In the genomic region with DNA sequence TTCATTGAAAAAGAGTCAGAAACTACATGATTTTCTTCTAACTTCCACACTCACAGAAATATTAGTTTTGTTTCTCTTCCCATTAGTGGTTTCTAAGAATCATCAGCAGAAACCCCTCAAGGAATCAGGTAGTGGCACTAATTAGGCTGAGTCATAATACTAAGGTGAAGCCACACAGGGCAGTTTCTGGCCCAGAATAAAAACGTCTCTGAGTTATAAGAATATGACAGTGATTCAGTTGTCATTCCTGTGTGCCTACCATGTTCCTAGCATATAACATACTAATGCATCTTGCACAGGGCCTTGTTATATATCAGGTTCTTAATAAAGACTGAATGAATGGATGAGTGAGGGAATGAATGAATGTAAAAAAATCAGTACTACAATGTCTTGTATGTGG, we compare ENCODE assay signal across 13 cellular contexts.
DNase-seq lines count a peak whose midpoint lies in the region; ATAC-seq and TF ChIP-seq lines count a peak whose summit lies in the region.
"Had no signal": no experiment of that assay in that cellular context is flagged by ENCODE, and none has a peak within 500 bp of the region (broad histone marks: within the 10 kb centered on the region; RNA-seq: fewer than 3 reads in every experiment).

No MANE protein-coding gene starts in this region.

- intact Hi-C loops in natural killer cell (cut with micrococcal nuclease): no loop called here

- TF ChIP-seq CTCF in GM12864 (IDR thresholded peaks at IDR 0.05; ENCODE audit: low read depth, low read length, missing control alignments) (no peak), natural killer cell (IDR thresholded peaks at IDR 0.05) (no peak)

- H3K4me3 ChIP-seq in GM12864 (ENCODE audit: low read depth, low read length): no peak overlapping the region
- H3K4me3 ChIP-seq: left lung had no signal

- H3K4me3 Mint-ChIP-seq in natural killer cell: no peak overlapping the region
- H3K4me3 Mint-ChIP-seq: T-helper 1 cell treated with Interleukin-12 subunit alpha and Interleukin-12 subunit beta and Interleukin-4 antibody, amounts not matched to agents 30 μg/mL and 1 μg/mL, for 36 hours had no signal

- peaks cover 0 to under 1% of the 10 kb centered on the region in 2 donors for H3K9me3 Mint-ChIP-seq in natural killer cell

- H3K36me3 Mint-ChIP-seq in natural killer cell: peaks cover 3% of the 10 kb centered on the region

- ATAC-seq in GM19328 (IDR thresholded peaks at IDR 0.05; ENCODE audit: unreplicated experiment) (peak; percentile 51), HG02642 (IDR thresholded peaks at IDR 0.05; ENCODE audit: poor library complexity, unreplicated experiment) (peak; percentile 72), HG03442 (IDR thresholded peaks at IDR 0.05; ENCODE audit: unreplicated experiment) (peak; percentile 74), natural killer cell (no peak)
- ATAC-seq: left lung, PC-3 had no signal

- DNase-seq in GM12864 (ENCODE audit: low read depth) (peak; percentile 69), HCEC 1CT (no peak), GM19238 (ENCODE audit: insufficient read length, low spot score) (no peak), 8988T (no peak), natural killer cell (no peak)
- DNase-seq: GOT3; left lung; PC-3; stimulated activated naive CD4-positive, alpha-beta T cell treated with Interleukin-2 at 50 U/mL for 16 hours had no signal

- no peaks in the 10 kb centered on the region for H3K27me3 Mint-ChIP-seq in natural killer cell (ENCODE audit: low read depth in 2 of 2)

- peaks cover 0 to 5% of the 10 kb centered on the region in 2 donors for H3K4me1 Mint-ChIP-seq in natural killer cell

- H3K27ac Mint-ChIP-seq in natural killer cell: no peak overlapping the region
- H3K27ac Mint-ChIP-seq: T-helper 1 cell treated with Interleukin-12 subunit alpha and Interleukin-12 subunit beta and Interleukin-4 antibody, amounts not matched to agents 30 μg/mL and 1 μg/mL, for 36 hours had no signal

Comparison
In these comparisons a context has a peak if more than half of its experiments do, and no peak if none do; other contexts are left out.
1. ATAC-seq: peak in GM19328 (single experiment), HG02642 (single experiment) and HG03442 (single experiment); none in natural killer cell (0 of 3).